1 cellular context compared by ENCODE assay signal in the genomic region with DNA sequence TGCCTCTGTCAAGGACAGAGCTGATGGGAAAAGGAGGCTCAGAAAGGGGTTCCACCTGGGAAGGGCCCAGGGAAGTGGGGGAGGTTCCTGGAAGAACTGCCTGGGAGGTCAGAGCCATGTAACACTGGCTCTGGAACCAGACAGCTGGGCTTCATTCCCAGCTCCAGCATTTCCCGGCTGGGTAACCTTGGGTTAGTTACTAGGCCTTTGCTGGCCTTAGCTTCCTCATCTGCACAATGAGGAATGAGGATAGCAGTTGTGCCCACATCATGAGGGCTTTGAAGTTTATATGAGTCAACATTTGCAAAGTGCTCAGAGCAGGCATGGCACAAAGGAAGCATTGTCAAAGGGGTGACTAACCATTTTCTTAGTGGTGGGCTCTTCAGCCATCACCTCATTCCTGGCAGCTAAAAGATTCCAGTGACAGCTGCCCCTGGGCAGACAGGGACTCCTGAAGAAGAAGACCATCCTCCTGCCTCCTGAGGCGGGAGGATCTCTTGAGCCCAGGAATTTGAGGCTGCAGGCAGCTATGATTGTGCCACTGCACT.
TF ChIP-seq lines count a peak whose summit lies in the region.

No MANE protein-coding gene starts in this region.

TF ChIP-seq in IMR-90, 13 proteins besides CTCF, POLR2A, EP300 and RAD21:
- TF ChIP-seq NFE2L2 (IDR thresholded peaks at IDR 0.05; ENCODE audit: low read depth, low read length) (peak; percentile 26; the same call in 1 of the 2 replicates), FOS (IDR thresholded peaks at IDR 0.05; ENCODE audit: low read depth, low read length) (peak; percentile 57; the same call in 1 of the 2 replicates), SMC3 (IDR thresholded peaks at IDR 0.05; ENCODE audit: low read depth, low read length) (no peak), CHD1 (IDR thresholded peaks at IDR 0.05; ENCODE audit: low read depth, low read length) (no peak)
- TF ChIP-seq, protein P1, sequence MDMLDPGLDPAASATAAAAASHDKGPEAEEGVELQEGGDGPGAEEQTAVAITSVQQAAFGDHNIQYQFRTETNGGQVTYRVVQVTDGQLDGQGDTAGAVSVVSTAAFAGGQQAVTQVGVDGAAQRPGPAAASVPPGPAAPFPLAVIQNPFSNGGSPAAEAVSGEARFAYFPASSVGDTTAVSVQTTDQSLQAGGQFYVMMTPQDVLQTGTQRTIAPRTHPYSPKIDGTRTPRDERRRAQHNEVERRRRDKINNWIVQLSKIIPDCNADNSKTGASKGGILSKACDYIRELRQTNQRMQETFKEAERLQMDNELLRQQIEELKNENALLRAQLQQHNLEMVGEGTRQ (IDR thresholded peaks at IDR 0.05; ENCODE audit: low read depth, low read length) = no peak
